Comparison of ENCODE assay signal across 21 cellular contexts in the genomic region with DNA sequence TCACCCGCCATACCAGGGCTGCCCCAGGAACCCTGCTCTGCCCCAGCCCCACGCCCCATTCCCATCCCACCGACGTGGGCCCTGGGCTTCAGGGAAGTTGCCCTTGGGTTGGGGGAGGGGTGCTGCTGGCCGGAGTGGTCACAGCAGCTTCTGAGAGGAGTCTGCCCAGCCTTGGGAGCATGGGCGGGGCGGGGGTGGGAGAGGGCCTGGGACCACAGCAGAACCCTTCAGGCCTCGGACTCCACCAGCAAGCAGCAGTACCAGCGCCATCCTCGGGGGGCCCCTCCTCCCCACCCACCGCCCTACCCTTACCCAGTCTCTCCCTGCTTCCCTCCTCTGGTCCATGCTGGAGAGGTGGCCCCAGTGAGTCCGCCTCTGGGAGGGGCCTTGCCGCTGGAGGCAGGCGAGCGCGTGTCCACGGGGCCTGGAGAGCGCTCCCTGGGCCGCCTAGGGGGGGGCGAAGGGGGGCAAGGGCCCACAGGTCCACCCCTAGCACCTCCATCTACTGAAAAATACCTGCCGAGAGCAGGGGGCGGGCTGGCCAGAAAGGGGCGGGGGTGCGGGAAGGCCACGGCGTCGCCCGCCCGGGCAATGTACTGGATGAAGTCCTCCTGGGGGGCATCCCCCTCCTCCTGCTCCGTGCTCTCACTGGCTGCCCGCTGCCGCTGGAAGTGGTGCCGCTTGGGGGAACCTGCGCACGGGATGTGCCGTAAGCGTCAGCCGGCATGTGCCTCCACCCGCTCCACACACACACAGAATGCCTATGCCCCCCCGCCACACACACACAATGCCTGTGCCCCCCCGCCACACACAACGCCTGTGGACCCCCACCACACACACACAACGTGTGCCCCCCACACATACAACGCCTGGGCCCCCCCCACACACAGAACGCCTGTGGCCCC. TPM values are rescaled to one million over a fixed set of nuclear protein-coding genes. Genes with fewer than 3 reads are reported as not detected.
DNase-seq lines count a peak whose midpoint lies in the region; ATAC-seq, FAIRE-seq and TF ChIP-seq lines count a peak whose summit lies in the region.
"Had no signal": no experiment of that assay in that cellular context is flagged by ENCODE, and none has a peak within 500 bp of the region (broad histone marks: within the 10 kb centered on the region; RNA-seq: fewer than 3 reads in every experiment).

No MANE protein-coding gene starts in this region.

- H4K8ac ChIP-seq in H1 (ENCODE audit: extremely low read depth, insufficient read depth, low read length) = no peak overlapping the region

- H2BK12ac ChIP-seq in H1 (ENCODE audit: low read depth, low read length) = no peak overlapping the region

- FAIRE-seq in H1 (lab: Jason Lieb, UNC) = no peak
- FAIRE-seq: GM18507 had no signal

- no peak for TF ChIP-seq RAD21 in H1 (IDR thresholded peaks at IDR 0.05 in 1 of 2, conservative IDR thresholded peaks at IDR 0.05 in 1 of 2; ENCODE audit: low read depth in 2 of 2, low read length in 2 of 2)

- H3K27ac Mint-ChIP-seq in stimulated activated naive CD8-positive, alpha-beta T cell treated with anti-CD3 and anti-CD28 coated beads, Interleukin-15, amount 100 ng/mL, for 72 hours = no peak overlapping the region
- no peak overlapping the region for H3K27ac Mint-ChIP-seq in stimulated activated effector memory CD8-positive, alpha-beta T cell treated with anti-CD3 and anti-CD28 coated beads, Interleukin-12 subunit alpha, Interleukin-12 subunit beta, amount 100 ng/mL, for 72 hours
- no peak overlapping the region for H3K27ac Mint-ChIP-seq in osteocyte (ENCODE audit: unreplicated experiment)

- no peak overlapping the region for H2BK20ac ChIP-seq in H1 (ENCODE audit: low read length)

- DNase-seq in stimulated activated naive CD8-positive, alpha-beta T cell treated with anti-CD3 and anti-CD28 coated beads, Interleukin-15, Interleukin-2, amounts not matched to agents 100 U/mL and 50 U/mL, for 24 hours = no peak
- DNase-seq in stimulated activated naive CD8-positive, alpha-beta T cell treated with anti-CD3 and anti-CD28 coated beads, Interleukin-15, amount 100 ng/mL, for 72 hours = no peak
- DNase-seq in H1 (ENCODE audit: low read depth in 1 of 2, low spot score in 2 of 2) = no peak
- no peak for DNase-seq in stimulated activated effector memory CD8-positive, alpha-beta T cell treated with anti-CD3 and anti-CD28 coated beads, Interleukin-12 subunit alpha, Interleukin-12 subunit beta, amount 100 ng/mL, for 72 hours (ENCODE audit: low spot score in 2 of 2)
- DNase-seq in osteocyte (ENCODE audit: extremely low spot score, unreplicated experiment) = no peak
- no peak for DNase-seq in activated naive CD4-positive, alpha-beta T cell (lab: John Stamatoyannopoulos, UW)
- no peak for DNase-seq in activated CD4-positive, alpha-beta T cell treated with anti-CD3 and anti-CD28 coated beads for 48 hours
- DNase-seq: AML-193; Calu3; CD4-positive, CD25-positive, alpha-beta regulatory T cell; DMS79 treated with DMSO at 0.1 percent for 48 hours; GOT3; Karpas-422; MM.1S; NCI-H1105 treated with DMSO at 0.1 percent for 48 hours; NCI-H187; NCI-H69; Peyer's patch; SHP77 had no signal

- H3K23ac ChIP-seq in H1 (ENCODE audit: insufficient read length) = no peak overlapping the region

- peak; percentile 21 for ATAC-seq in stimulated activated naive CD8-positive, alpha-beta T cell treated with anti-CD3 and anti-CD28 coated beads, Interleukin-15, Interleukin-2, amounts not matched to agents 100 U/mL and 50 U/mL, for 24 hours
- no peak for ATAC-seq in stimulated activated naive CD8-positive, alpha-beta T cell treated with anti-CD3 and anti-CD28 coated beads, Interleukin-15, amount 100 ng/mL, for 72 hours
- ATAC-seq in stimulated activated effector memory CD8-positive, alpha-beta T cell treated with anti-CD3 and anti-CD28 coated beads, Interleukin-12 subunit alpha, Interleukin-12 subunit beta, amount 100 ng/mL, for 72 hours = peak; percentile 4

- H3K4me3 ChIP-seq in HUES48 (ENCODE audit: low read depth, low read length) (no peak overlapping the region), H1 (ENCODE audit: extremely low read depth in 1 of 4, insufficient read depth in 2 of 4, low read depth in 3 of 4, low read length in 4 of 4) (no peak overlapping the region)
- H3K4me3 ChIP-seq: Peyer's patch had no signal

- H4K20me1 ChIP-seq in H1 (replicated peaks in 1 of 2; ENCODE audit: control insufficient read depth in 1 of 2, insufficient read depth in 2 of 2, low read length in 2 of 2) = peaks cover 4 to 22% of the 10 kb centered on the region in 2 experiments

- no peak overlapping the region for H2AFZ ChIP-seq in H1 (ENCODE audit: low read length)

- H3K27me3 Mint-ChIP-seq in stimulated activated naive CD8-positive, alpha-beta T cell treated with anti-CD3 and anti-CD28 coated beads, Interleukin-15, amount 100 ng/mL, for 72 hours = peaks cover 4% of the 10 kb centered on the region
- H3K27me3 Mint-ChIP-seq in osteocyte (ENCODE audit: unreplicated experiment) = no peaks in the 10 kb centered on the region
- H3K27me3 Mint-ChIP-seq: CD4-positive, CD25-positive, alpha-beta regulatory T cell had no signal

- H3K36me3 Mint-ChIP-seq in stimulated activated effector memory CD8-positive, alpha-beta T cell treated with anti-CD3 and anti-CD28 coated beads, Interleukin-12 subunit alpha, Interleukin-12 subunit beta, amount 100 ng/mL, for 72 hours = peaks cover 6% of the 10 kb centered on the region
- peaks cover 2% of the 10 kb centered on the region for H3K36me3 Mint-ChIP-seq in osteocyte (ENCODE audit: unreplicated experiment)
- H3K36me3 Mint-ChIP-seq: CD4-positive, CD25-positive, alpha-beta regulatory T cell had no signal

- H3K27me3 ChIP-seq in HUES48 (ENCODE audit: control insufficient read depth, insufficient read depth, low read length) = no peaks in the 10 kb centered on the region
- H3K27me3 ChIP-seq in H1 (replicated peaks in 1 of 4; ENCODE audit: control insufficient read depth in 3 of 4, extremely low read depth in 1 of 4, insufficient read depth in 3 of 4, low read length in 3 of 4) = no peaks in the 10 kb centered on the region

- no peaks in the 10 kb centered on the region for H3K9me3 ChIP-seq in HUES48 (ENCODE audit: control insufficient read depth, insufficient read depth, low read length)
- H3K9me3 ChIP-seq in H1 (ENCODE audit: insufficient read depth in 2 of 2, low read depth in 1 of 2, low read length in 1 of 2) = no peaks in the 10 kb centered on the region
- H3K9me3 ChIP-seq: Peyer's patch had no signal

- H3K79me1 ChIP-seq in H1 (ENCODE audit: low read depth, low read length) = no peaks in the 10 kb centered on the region

- WGBS in H1 (ENCODE audit: extremely low coverage in 1 of 2, insufficient coverage in 1 of 2, insufficient read length in 1 of 2, insufficient replicate concordance in 2 of 2, low coverage in 1 of 2, low lambda C conversion rate in 2 of 2, missing lambda C conversion rate in 1 of 2), 2 experiments = 94% methylated on average over 6 of the region's 45 CpGs; no CpG with 5 or more reads in 1 of the 2 experiments

- H2AK5ac ChIP-seq in H1 (ENCODE audit: low read depth, low read length) = no peak overlapping the region

- H3K14ac ChIP-seq in H1 (ENCODE audit: insufficient read length) = no peak overlapping the region

- POLR2A ChIA-PET in H1 (lab: Charles Lee; ENCODE audit: partially characterized antibody) = interaction anchor here (0.8 to 1.7 kb wide), 6 partner anchors 13 to 145 kb away, joined by 3 to 5 read pairs (median 4); no protein-coding TSS in a partner anchor

- no peaks in the 10 kb centered on the region for H3K9me3 Mint-ChIP-seq in stimulated activated naive CD8-positive, alpha-beta T cell treated with anti-CD3 and anti-CD28 coated beads, Interleukin-15, amount 100 ng/mL, for 72 hours
- no peaks in the 10 kb centered on the region for H3K9me3 Mint-ChIP-seq in stimulated activated effector memory CD8-positive, alpha-beta T cell treated with anti-CD3 and anti-CD28 coated beads, Interleukin-12 subunit alpha, Interleukin-12 subunit beta, amount 100 ng/mL, for 72 hours
- no peaks in the 10 kb centered on the region for H3K9me3 Mint-ChIP-seq in osteocyte (ENCODE audit: unreplicated experiment)
- H3K9me3 Mint-ChIP-seq: CD4-positive, CD25-positive, alpha-beta regulatory T cell had no signal

- no peak overlapping the region for H3K4ac ChIP-seq in H1 (replicated peaks; ENCODE audit: insufficient read length, low read depth, low read length)

- peak in 1 of 3 experiments; percentile 18; a peak in 1 of 4 replicates for TF ChIP-seq CTCF in H1 (IDR thresholded peaks at IDR 0.05; ENCODE audit: control extremely low read depth in 1 of 3, insufficient read depth in 1 of 3, low read depth in 1 of 3, low read length in 3 of 3)
- TF ChIP-seq CTCF in osteocyte (IDR thresholded peaks at IDR 0.05) = no peak

- H3K27ac ChIP-seq in HUES48 (ENCODE audit: low read depth, low read length) = peak overlapping the region; percentile 6
- no peak overlapping the region for H3K27ac ChIP-seq in H1 (ENCODE audit: low read depth, low read length)
- H3K27ac ChIP-seq: Peyer's patch had no signal

- H3K79me2 ChIP-seq in H1 (ENCODE audit: control insufficient read depth in 1 of 2, insufficient read depth in 2 of 2, low read length in 2 of 2) = no peaks in the 10 kb centered on the region

- H3K18ac ChIP-seq in H1 (ENCODE audit: extremely low read depth, low read length) = no peak overlapping the region; the same call in 1 of the 2 replicates

- no peak overlapping the region for H3K4me2 ChIP-seq in H1 (ENCODE audit: insufficient read depth in 1 of 2, low read depth in 2 of 2, low read length in 2 of 2)

- H3K23me2 ChIP-seq in H1 (ENCODE audit: low read depth, low read length) = no peaks in the 10 kb centered on the region

- H3K4me1 ChIP-seq in HUES48 (ENCODE audit: control insufficient read depth, insufficient read depth, low read length) (no peaks in the 10 kb centered on the region), H1 (replicated peaks in 1 of 4; ENCODE audit: control insufficient read depth in 3 of 4, insufficient read depth in 4 of 4, low read length in 3 of 4) (peaks cover 0 to 2% (median 0%) of the 10 kb centered on the region in 4 experiments; a peak in 2 of 7 replicates)

- H3K9ac ChIP-seq in HUES48 (ENCODE audit: low read depth, low read length) (no peak overlapping the region), H1 (replicated peaks in 1 of 4; ENCODE audit: extremely low read depth in 1 of 4, low read depth in 3 of 4, low read length in 3 of 4) (no peak overlapping the region)

- CTCF ChIA-PET in H1 (lab: Charles Lee; ENCODE audit: partially characterized antibody) = interaction anchor here (1.0 to 1.3 kb wide), 3 partner anchors 9 to 14 kb away, joined by 3 to 4 read pairs (median 4); no protein-coding TSS in a partner anchor

- no peak overlapping the region for H3K56ac ChIP-seq in H1 (replicated peaks; ENCODE audit: insufficient read length, low read depth, low read length)

- H3K36me3 ChIP-seq in HUES48 (ENCODE audit: control insufficient read depth, insufficient read depth, low read length) (peaks cover 54% of the 10 kb centered on the region), H1 (ENCODE audit: control insufficient read depth in 2 of 4, insufficient read depth in 4 of 4, low read length in 3 of 4) (peaks cover 5 to 80% (median 9%) of the 10 kb centered on the region in 4 experiments; a peak in 6 of 8 replicates)

- no peak for TF ChIP-seq POLR2A in H1 (IDR thresholded peaks at IDR 0.05; ENCODE audit: control extremely low read depth in 1 of 2, low read depth in 2 of 2, low read length in 2 of 2)

- no peak overlapping the region for H3K4me3 Mint-ChIP-seq in stimulated activated naive CD8-positive, alpha-beta T cell treated with anti-CD3 and anti-CD28 coated beads, Interleukin-15, amount 100 ng/mL, for 72 hours
- no peak overlapping the region for H3K4me3 Mint-ChIP-seq in stimulated activated effector memory CD8-positive, alpha-beta T cell treated with anti-CD3 and anti-CD28 coated beads, Interleukin-12 subunit alpha, Interleukin-12 subunit beta, amount 100 ng/mL, for 72 hours
- no peak overlapping the region for H3K4me3 Mint-ChIP-seq in osteocyte (ENCODE audit: unreplicated experiment)
- H3K4me3 Mint-ChIP-seq: CD4-positive, CD25-positive, alpha-beta regulatory T cell had no signal

- peaks cover 13% of the 10 kb centered on the region for H3K4me1 Mint-ChIP-seq in stimulated activated naive CD8-positive, alpha-beta T cell treated with anti-CD3 and anti-CD28 coated beads, Interleukin-15, amount 100 ng/mL, for 72 hours
- H3K4me1 Mint-ChIP-seq in stimulated activated effector memory CD8-positive, alpha-beta T cell treated with anti-CD3 and anti-CD28 coated beads, Interleukin-12 subunit alpha, Interleukin-12 subunit beta, amount 100 ng/mL, for 72 hours = peaks cover 10% of the 10 kb centered on the region
- peaks cover 2% of the 10 kb centered on the region for H3K4me1 Mint-ChIP-seq in osteocyte (ENCODE audit: unreplicated experiment)

- H2BK15ac ChIP-seq in H1 (ENCODE audit: low read length) = no peak overlapping the region

- H2BK120ac ChIP-seq in H1 (replicated peaks; ENCODE audit: low read depth, low read length) = no peak overlapping the region

- H4K5ac ChIP-seq in H1 (ENCODE audit: insufficient read length, low read depth, low read length) = no peak overlapping the region

- TF ChIP-seq EP300 in H1 (IDR thresholded peaks at IDR 0.05; ENCODE audit: borderline replicate concordance in 1 of 2, low read depth in 2 of 2, low read length in 2 of 2) = no peak

- no peak overlapping the region for H4K91ac ChIP-seq in H1 (replicated peaks; ENCODE audit: insufficient read length, low read length)

- no peak overlapping the region for H2BK5ac ChIP-seq in H1 (ENCODE audit: low read depth, low read length)

RNA-seq across cellular contexts. Expression of gene CBARP, which starts 7.0 kb away (rescaled TPM):
- total RNA-seq in H1 (2021; fragmentation: NEBNext Ultra II Directional; extraction: Animal tissue kit (Norgen Biotek cat#: 25700)) = 14.7 and 18.0 TPM in 2 replicates
- 4.9 and 11.6 TPM in 2 replicates for polyA plus RNA-seq in H1 (2011; rRNA removed)
- 7.4 TPM for polyA plus RNA-seq in H1 (2011; cell fraction: cytosol; rRNA removed)
- polyA plus RNA-seq in H1 (2011; cell fraction: nucleus; rRNA removed) = 39.9 TPM
- polyA plus RNA-seq in H1 (2012, experiment 1 of 2) = 4.2 to 12.2 TPM (median 10.1 TPM) in 4 replicates
- polyA plus RNA-seq in H1 (2012, experiment 2 of 2) = 3.2 TPM
- polyA plus RNA-seq in H1 (2013, experiment 1 of 2) = 11.0 TPM
- 9.9 TPM for polyA plus RNA-seq in H1 (2013, experiment 2 of 2)
- 2.0 and 2.2 TPM in 2 replicates for polyA minus RNA-seq in H1 (2011; rRNA and poly(A)+ RNA removed)
- 8.2 TPM for polyA minus RNA-seq in H1 (2011; cell fraction: cytosol; rRNA and poly(A)+ RNA removed)
- polyA minus RNA-seq in H1 (2011; cell fraction: nucleus; rRNA and poly(A)+ RNA removed) = 11.6 TPM
- total RNA-seq in osteocyte = 6.9 and 7.0 TPM in 2 replicates
- polyA plus RNA-seq: CD4-positive, CD25-positive, alpha-beta regulatory T cell had no signal

RNA-seq across cellular contexts. Expression of gene ATP5F1D, which starts 10.7 kb away (rescaled TPM):
- 174 and 182 TPM in 2 replicates for total RNA-seq in H1 (2021; fragmentation: NEBNext Ultra II Directional; extraction: Animal tissue kit (Norgen Biotek cat#: 25700))
- polyA plus RNA-seq in H1 (2011; rRNA removed) = 249 and 338 TPM in 2 replicates
- 142 TPM for polyA plus RNA-seq in H1 (2011; cell fraction: cytosol; rRNA removed)
- polyA plus RNA-seq in H1 (2011; cell fraction: nucleus; rRNA removed) = 120 TPM
- 87.3 to 189 TPM (median 180 TPM) in 4 replicates for polyA plus RNA-seq in H1 (2012, experiment 1 of 2)
- polyA plus RNA-seq in H1 (2012, experiment 2 of 2) = 328 TPM
- polyA plus RNA-seq in H1 (2013, experiment 1 of 2) = 148 TPM
- 145 TPM for polyA plus RNA-seq in H1 (2013, experiment 2 of 2)
- polyA minus RNA-seq in H1 (2011; rRNA and poly(A)+ RNA removed) = 13.4 and 18.6 TPM in 2 replicates
- polyA minus RNA-seq in H1 (2011; cell fraction: cytosol; rRNA and poly(A)+ RNA removed) = 118 TPM
- polyA minus RNA-seq in H1 (2011; cell fraction: nucleus; rRNA and poly(A)+ RNA removed) = 40.2 TPM
- 167 and 172 TPM in 2 replicates for total RNA-seq in osteocyte

RNA-seq across cellular contexts. Expression of gene MIDN, which starts 17.5 kb away (rescaled TPM):
- 159 and 166 TPM in 2 replicates for total RNA-seq in H1 (2021; fragmentation: NEBNext Ultra II Directional; extraction: Animal tissue kit (Norgen Biotek cat#: 25700))
- polyA plus RNA-seq in H1 (2011; rRNA removed) = 39.8 and 86.0 TPM in 2 replicates
- polyA plus RNA-seq in H1 (2011; cell fraction: cytosol; rRNA removed) = 38.5 TPM
- 85.2 TPM for polyA plus RNA-seq in H1 (2011; cell fraction: nucleus; rRNA removed)
- polyA plus RNA-seq in H1 (2012, experiment 1 of 2) = 58.2 to 110 TPM (median 92.2 TPM) in 4 replicates
- 90.5 TPM for polyA plus RNA-seq in H1 (2012, experiment 2 of 2)
- 95.6 TPM for polyA plus RNA-seq in H1 (2013, experiment 1 of 2)
- 90.3 TPM for polyA plus RNA-seq in H1 (2013, experiment 2 of 2)
- 10.3 and 14.3 TPM in 2 replicates for polyA minus RNA-seq in H1 (2011; rRNA and poly(A)+ RNA removed)
- polyA minus RNA-seq in H1 (2011; cell fraction: cytosol; rRNA and poly(A)+ RNA removed) = 86.0 TPM
- polyA minus RNA-seq in H1 (2011; cell fraction: nucleus; rRNA and poly(A)+ RNA removed) = 55.2 TPM
- total RNA-seq in osteocyte = 98.1 and 103 TPM in 2 replicates

RNA-seq across cellular contexts. Expression of gene STK11, which starts 25.3 kb away (rescaled TPM):
- total RNA-seq in H1 (2021; fragmentation: NEBNext Ultra II Directional; extraction: Animal tissue kit (Norgen Biotek cat#: 25700)) = 70.7 and 75.2 TPM in 2 replicates
- 45.3 and 71.0 TPM in 2 replicates for polyA plus RNA-seq in H1 (2011; rRNA removed)
- polyA plus RNA-seq in H1 (2011; cell fraction: cytosol; rRNA removed) = 71.1 TPM
- 143 TPM for polyA plus RNA-seq in H1 (2011; cell fraction: nucleus; rRNA removed)
- 58.3 to 76.3 TPM (median 64.8 TPM) in 4 replicates for polyA plus RNA-seq in H1 (2012, experiment 1 of 2)
- polyA plus RNA-seq in H1 (2012, experiment 2 of 2) = 55.4 TPM
- 44.0 TPM for polyA plus RNA-seq in H1 (2013, experiment 1 of 2)
- polyA plus RNA-seq in H1 (2013, experiment 2 of 2) = 41.8 TPM
- polyA minus RNA-seq in H1 (2011; rRNA and poly(A)+ RNA removed) = 22.4 and 26.9 TPM in 2 replicates
- polyA minus RNA-seq in H1 (2011; cell fraction: cytosol; rRNA and poly(A)+ RNA removed) = 44.5 TPM
- 46.0 TPM for polyA minus RNA-seq in H1 (2011; cell fraction: nucleus; rRNA and poly(A)+ RNA removed)
- 60.8 and 61.3 TPM in 2 replicates for total RNA-seq in osteocyte

RNA-seq across cellular contexts. Expression of gene CIRBP, which starts 38.3 kb away (rescaled TPM):
- 175 TPM in 2 replicates for total RNA-seq in H1 (2021; fragmentation: NEBNext Ultra II Directional; extraction: Animal tissue kit (Norgen Biotek cat#: 25700))
- polyA plus RNA-seq in H1 (2011; rRNA removed) = 199 and 331 TPM in 2 replicates
- 472 TPM for polyA plus RNA-seq in H1 (2011; cell fraction: cytosol; rRNA removed)
- polyA plus RNA-seq in H1 (2011; cell fraction: nucleus; rRNA removed) = 581 TPM
- 213 to 357 TPM (median 316 TPM) in 4 replicates for polyA plus RNA-seq in H1 (2012, experiment 1 of 2)
- 95.1 TPM for polyA plus RNA-seq in H1 (2012, experiment 2 of 2)
- 151 TPM for polyA plus RNA-seq in H1 (2013, experiment 1 of 2)
- polyA plus RNA-seq in H1 (2013, experiment 2 of 2) = 135 TPM
- 44.5 and 56.0 TPM in 2 replicates for polyA minus RNA-seq in H1 (2011; rRNA and poly(A)+ RNA removed)
- 77.4 TPM for polyA minus RNA-seq in H1 (2011; cell fraction: cytosol; rRNA and poly(A)+ RNA removed)
- 99.9 TPM for polyA minus RNA-seq in H1 (2011; cell fraction: nucleus; rRNA and poly(A)+ RNA removed)
- total RNA-seq in osteocyte = 401 and 408 TPM in 2 replicates
